Comparison of ENCODE assay signal across 2 cellular contexts in the genomic region with DNA sequence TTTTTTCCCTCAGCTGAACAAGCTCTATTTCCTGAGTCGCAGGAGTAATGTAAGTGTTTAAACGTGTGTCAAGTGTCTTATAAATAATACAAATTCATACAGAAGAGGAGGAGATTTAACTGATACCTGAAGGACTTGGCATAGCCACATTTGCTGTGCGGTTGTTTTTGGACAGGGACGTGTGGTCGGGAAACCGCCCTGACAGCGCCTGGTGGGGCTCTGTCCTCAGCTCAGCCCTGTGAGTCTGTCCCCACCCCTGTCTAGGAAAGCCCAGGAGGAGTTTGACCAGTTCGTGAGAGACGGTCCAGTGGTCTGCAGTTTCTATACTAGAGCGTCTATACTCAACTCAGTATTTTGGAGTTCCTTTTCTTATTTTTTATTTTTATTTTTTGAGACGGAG.
TF ChIP-seq lines count a peak whose summit lies in the region.

No MANE protein-coding gene starts in this region.

TF ChIP-seq in GM23338, 12 proteins besides CTCF, POLR2A, EP300 and RAD21 (continues in another document):
- TF ChIP-seq EZH2 (IDR thresholded peaks at IDR 0.05; ENCODE audit: low read depth, unreplicated experiment) (no peak), STAT1 (IDR thresholded peaks at IDR 0.05; ENCODE audit: unreplicated experiment) (no peak), ZNF114 (CRISPR knock-in tag; IDR thresholded peaks at IDR 0.05) (no peak), CREB1 (CRISPR knock-in tag; IDR thresholded peaks at IDR 0.05; ENCODE audit: low read depth) (no peak), EZH2phosphoT487 (IDR thresholded peaks at IDR 0.05; ENCODE audit: unreplicated experiment) (no peak), ZNF331 (CRISPR knock-in tag; IDR thresholded peaks at IDR 0.05; ENCODE audit: low read depth) (no peak), POLR2AphosphoS5 (IDR thresholded peaks at IDR 0.05; ENCODE audit: low read depth) (no peak), NANOG (IDR thresholded peaks at IDR 0.05; ENCODE audit: borderline replicate concordance) (no peak), JUNB (IDR thresholded peaks at IDR 0.05; ENCODE audit: unreplicated experiment) (no peak)
- TF ChIP-seq, protein P1, sequence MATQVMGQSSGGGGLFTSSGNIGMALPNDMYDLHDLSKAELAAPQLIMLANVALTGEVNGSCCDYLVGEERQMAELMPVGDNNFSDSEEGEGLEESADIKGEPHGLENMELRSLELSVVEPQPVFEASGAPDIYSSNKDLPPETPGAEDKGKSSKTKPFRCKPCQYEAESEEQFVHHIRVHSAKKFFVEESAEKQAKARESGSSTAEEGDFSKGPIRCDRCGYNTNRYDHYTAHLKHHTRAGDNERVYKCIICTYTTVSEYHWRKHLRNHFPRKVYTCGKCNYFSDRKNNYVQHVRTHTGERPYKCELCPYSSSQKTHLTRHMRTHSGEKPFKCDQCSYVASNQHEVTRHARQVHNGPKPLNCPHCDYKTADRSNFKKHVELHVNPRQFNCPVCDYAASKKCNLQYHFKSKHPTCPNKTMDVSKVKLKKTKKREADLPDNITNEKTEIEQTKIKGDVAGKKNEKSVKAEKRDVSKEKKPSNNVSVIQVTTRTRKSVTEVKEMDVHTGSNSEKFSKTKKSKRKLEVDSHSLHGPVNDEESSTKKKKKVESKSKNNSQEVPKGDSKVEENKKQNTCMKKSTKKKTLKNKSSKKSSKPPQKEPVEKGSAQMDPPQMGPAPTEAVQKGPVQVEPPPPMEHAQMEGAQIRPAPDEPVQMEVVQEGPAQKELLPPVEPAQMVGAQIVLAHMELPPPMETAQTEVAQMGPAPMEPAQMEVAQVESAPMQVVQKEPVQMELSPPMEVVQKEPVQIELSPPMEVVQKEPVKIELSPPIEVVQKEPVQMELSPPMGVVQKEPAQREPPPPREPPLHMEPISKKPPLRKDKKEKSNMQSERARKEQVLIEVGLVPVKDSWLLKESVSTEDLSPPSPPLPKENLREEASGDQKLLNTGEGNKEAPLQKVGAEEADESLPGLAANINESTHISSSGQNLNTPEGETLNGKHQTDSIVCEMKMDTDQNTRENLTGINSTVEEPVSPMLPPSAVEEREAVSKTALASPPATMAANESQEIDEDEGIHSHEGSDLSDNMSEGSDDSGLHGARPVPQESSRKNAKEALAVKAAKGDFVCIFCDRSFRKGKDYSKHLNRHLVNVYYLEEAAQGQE (IDR thresholded peaks at IDR 0.05; ENCODE audit: unreplicated experiment), result no peak
- TF ChIP-seq, protein P2, sequence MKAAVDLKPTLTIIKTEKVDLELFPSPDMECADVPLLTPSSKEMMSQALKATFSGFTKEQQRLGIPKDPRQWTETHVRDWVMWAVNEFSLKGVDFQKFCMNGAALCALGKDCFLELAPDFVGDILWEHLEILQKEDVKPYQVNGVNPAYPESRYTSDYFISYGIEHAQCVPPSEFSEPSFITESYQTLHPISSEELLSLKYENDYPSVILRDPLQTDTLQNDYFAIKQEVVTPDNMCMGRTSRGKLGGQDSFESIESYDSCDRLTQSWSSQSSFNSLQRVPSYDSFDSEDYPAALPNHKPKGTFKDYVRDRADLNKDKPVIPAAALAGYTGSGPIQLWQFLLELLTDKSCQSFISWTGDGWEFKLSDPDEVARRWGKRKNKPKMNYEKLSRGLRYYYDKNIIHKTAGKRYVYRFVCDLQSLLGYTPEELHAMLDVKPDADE (IDR thresholded peaks at IDR 0.05), result no peak

TF ChIP-seq in K562, 482 proteins besides CTCF, POLR2A, EP300 and RAD21:
- TF ChIP-seq, protein P3, sequence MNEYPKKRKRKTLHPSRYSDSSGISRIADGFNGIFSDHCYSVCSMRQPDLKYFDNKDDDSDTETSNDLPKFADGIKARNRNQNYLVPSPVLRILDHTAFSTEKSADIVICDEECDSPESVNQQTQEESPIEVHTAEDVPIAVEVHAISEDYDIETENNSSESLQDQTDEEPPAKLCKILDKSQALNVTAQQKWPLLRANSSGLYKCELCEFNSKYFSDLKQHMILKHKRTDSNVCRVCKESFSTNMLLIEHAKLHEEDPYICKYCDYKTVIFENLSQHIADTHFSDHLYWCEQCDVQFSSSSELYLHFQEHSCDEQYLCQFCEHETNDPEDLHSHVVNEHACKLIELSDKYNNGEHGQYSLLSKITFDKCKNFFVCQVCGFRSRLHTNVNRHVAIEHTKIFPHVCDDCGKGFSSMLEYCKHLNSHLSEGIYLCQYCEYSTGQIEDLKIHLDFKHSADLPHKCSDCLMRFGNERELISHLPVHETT (CRISPR knock-in tag; conservative IDR thresholded peaks at IDR 0.05 in 1 of 2, IDR thresholded peaks at IDR 0.05 in 1 of 2), result no peak
- TF ChIP-seq POLR3A (IDR thresholded peaks at IDR 0.05; ENCODE audit: borderline replicate concordance, extremely low read depth, insufficient read depth, insufficient read length) (no peak), PHB2 (IDR thresholded peaks at IDR 0.05; ENCODE audit: low read depth) (no peak), ZNF589 (CRISPR knock-in tag; IDR thresholded peaks at IDR 0.05; ENCODE audit: low read depth) (no peak), BACH1 (tag; IDR thresholded peaks at IDR 0.05) (no peak), HDAC1 (IDR thresholded peaks at IDR 0.05) (no peak), MTA3 (IDR thresholded peaks at IDR 0.05; ENCODE audit: borderline replicate concordance) (no peak)
- TF ChIP-seq, protein P4, sequence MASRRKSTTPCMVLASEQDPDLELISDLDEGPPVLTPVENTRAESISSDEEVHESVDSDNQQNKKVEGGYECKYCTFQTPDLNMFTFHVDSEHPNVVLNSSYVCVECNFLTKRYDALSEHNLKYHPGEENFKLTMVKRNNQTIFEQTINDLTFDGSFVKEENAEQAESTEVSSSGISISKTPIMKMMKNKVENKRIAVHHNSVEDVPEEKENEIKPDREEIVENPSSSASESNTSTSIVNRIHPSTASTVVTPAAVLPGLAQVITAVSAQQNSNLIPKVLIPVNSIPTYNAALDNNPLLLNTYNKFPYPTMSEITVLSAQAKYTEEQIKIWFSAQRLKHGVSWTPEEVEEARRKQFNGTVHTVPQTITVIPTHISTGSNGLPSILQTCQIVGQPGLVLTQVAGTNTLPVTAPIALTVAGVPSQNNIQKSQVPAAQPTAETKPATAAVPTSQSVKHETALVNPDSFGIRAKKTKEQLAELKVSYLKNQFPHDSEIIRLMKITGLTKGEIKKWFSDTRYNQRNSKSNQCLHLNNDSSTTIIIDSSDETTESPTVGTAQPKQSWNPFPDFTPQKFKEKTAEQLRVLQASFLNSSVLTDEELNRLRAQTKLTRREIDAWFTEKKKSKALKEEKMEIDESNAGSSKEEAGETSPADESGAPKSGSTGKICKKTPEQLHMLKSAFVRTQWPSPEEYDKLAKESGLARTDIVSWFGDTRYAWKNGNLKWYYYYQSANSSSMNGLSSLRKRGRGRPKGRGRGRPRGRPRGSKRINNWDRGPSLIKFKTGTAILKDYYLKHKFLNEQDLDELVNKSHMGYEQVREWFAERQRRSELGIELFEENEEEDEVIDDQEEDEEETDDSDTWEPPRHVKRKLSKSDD (conservative IDR thresholded peaks at IDR 0.05; ENCODE audit: low read length), result no peak
- TF ChIP-seq, protein P5, sequence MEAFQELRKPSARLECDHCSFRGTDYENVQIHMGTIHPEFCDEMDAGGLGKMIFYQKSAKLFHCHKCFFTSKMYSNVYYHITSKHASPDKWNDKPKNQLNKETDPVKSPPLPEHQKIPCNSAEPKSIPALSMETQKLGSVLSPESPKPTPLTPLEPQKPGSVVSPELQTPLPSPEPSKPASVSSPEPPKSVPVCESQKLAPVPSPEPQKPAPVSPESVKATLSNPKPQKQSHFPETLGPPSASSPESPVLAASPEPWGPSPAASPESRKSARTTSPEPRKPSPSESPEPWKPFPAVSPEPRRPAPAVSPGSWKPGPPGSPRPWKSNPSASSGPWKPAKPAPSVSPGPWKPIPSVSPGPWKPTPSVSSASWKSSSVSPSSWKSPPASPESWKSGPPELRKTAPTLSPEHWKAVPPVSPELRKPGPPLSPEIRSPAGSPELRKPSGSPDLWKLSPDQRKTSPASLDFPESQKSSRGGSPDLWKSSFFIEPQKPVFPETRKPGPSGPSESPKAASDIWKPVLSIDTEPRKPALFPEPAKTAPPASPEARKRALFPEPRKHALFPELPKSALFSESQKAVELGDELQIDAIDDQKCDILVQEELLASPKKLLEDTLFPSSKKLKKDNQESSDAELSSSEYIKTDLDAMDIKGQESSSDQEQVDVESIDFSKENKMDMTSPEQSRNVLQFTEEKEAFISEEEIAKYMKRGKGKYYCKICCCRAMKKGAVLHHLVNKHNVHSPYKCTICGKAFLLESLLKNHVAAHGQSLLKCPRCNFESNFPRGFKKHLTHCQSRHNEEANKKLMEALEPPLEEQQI (IDR thresholded peaks at IDR 0.05), result no peak
